In genomic region chr19:58326914-58327726, GRCh38 we compare ENCODE assay signal across 1 cellular context.
TF ChIP-seq lines count a peak whose summit lies in the region.

Gene ZSCAN22, plus strand, starts transcription at chr19:58326994. Its CDS starts 7,809 bp downstream, at chr19:58334803.

TF ChIP-seq in HepG2, 621 proteins besides CTCF, POLR2A, EP300 and RAD21 (continued from another document and continues in another):
- TF ChIP-seq FOXO1 (CRISPR knock-in tag; IDR thresholded peaks at IDR 0.05) (peak; percentile 23; the same call in 1 of the 2 replicates), ZXDC (CRISPR knock-in tag; IDR thresholded peaks at IDR 0.05) (peak; percentile 21; the same call in 1 of the 2 replicates), AGO2 (optimal IDR thresholded peaks at IDR 0.05; ENCODE audit: low read depth, low read length) (peak; percentile 74), ZFP36L1 (CRISPR knock-in tag; IDR thresholded peaks at IDR 0.05) (peak; percentile 91), ZMYM2 (CRISPR knock-in tag; IDR thresholded peaks at IDR 0.05) (peak; percentile 51; the same call in 1 of the 2 replicates), ZNF597 (CRISPR knock-in tag; IDR thresholded peaks at IDR 0.05) (0 out of 2 replicates have a peak, but pooled peaks have one; percentile 39), FOXK1 (CRISPR knock-in tag; IDR thresholded peaks at IDR 0.05; ENCODE audit: borderline replicate concordance, low read depth) (peak; percentile 80; the same call in 1 of the 2 replicates), ZNF790 (CRISPR knock-in tag; IDR thresholded peaks at IDR 0.05; ENCODE audit: borderline replicate concordance) (peak; percentile 48; the same call in 1 of the 2 replicates), THRA (CRISPR knock-in tag; IDR thresholded peaks at IDR 0.05; ENCODE audit: borderline replicate concordance) (peak; percentile 42; the same call in 1 of the 2 replicates), MYC (CRISPR knock-in tag; IDR thresholded peaks at IDR 0.05; ENCODE audit: borderline replicate concordance) (peak; percentile 92), ZNF543 (CRISPR knock-in tag; IDR thresholded peaks at IDR 0.05) (peak; percentile 95), ARNTL (CRISPR knock-in tag; IDR thresholded peaks at IDR 0.05) (peak; percentile 46; the same call in 1 of the 2 replicates), FOSL2 (CRISPR knock-in tag; IDR thresholded peaks at IDR 0.05) (peak; percentile 45; the same call in 1 of the 2 replicates), IRF9 (CRISPR knock-in tag; IDR thresholded peaks at IDR 0.05; ENCODE audit: borderline replicate concordance) (peak; percentile 52; the same call in 1 of the 2 replicates), SRSF9 (IDR thresholded peaks at IDR 0.05; ENCODE audit: borderline replicate concordance, insufficient read depth, low read depth, low read length, poor library complexity, severe bottlenecking) (no peak), THAP7 (CRISPR knock-in tag; IDR thresholded peaks at IDR 0.05) (peak; percentile 64), NKX3-1 (CRISPR knock-in tag; IDR thresholded peaks at IDR 0.05) (0 out of 2 replicates have a peak, but pooled peaks have one; percentile 65), ZGPAT (CRISPR knock-in tag; IDR thresholded peaks at IDR 0.05) (peak; percentile 86; the same call in 1 of the 2 replicates), ZNF614 (CRISPR knock-in tag; IDR thresholded peaks at IDR 0.05; ENCODE audit: borderline replicate concordance) (peak; percentile 76; the same call in 1 of the 2 replicates), RORA (CRISPR knock-in tag; IDR thresholded peaks at IDR 0.05) (no peak), SALL2 (CRISPR knock-in tag; IDR thresholded peaks at IDR 0.05) (peak; percentile 86; the same call in 1 of the 2 replicates), MIER3 (CRISPR knock-in tag; IDR thresholded peaks at IDR 0.05; ENCODE audit: borderline replicate concordance) (peak; percentile 52; the same call in 1 of the 2 replicates), ZNF33B (CRISPR knock-in tag; IDR thresholded peaks at IDR 0.05) (peak; percentile 86), ZNF619 (CRISPR knock-in tag; IDR thresholded peaks at IDR 0.05) (peak; percentile 89), ZSCAN30 (CRISPR knock-in tag; IDR thresholded peaks at IDR 0.05) (no peak), ZNF12 (CRISPR knock-in tag; IDR thresholded peaks at IDR 0.05) (peak; percentile 68; the same call in 1 of the 2 replicates), SMAD1 (CRISPR knock-in tag; IDR thresholded peaks at IDR 0.05; ENCODE audit: borderline replicate concordance, low read depth) (no peak), MAFF (IDR thresholded peaks at IDR 0.05; ENCODE audit: low read depth, low read length) (no peak), ATF6 (CRISPR knock-in tag; conservative IDR thresholded peaks at IDR 0.05) (no peak), AGO1 (IDR thresholded peaks at IDR 0.05; ENCODE audit: low read depth, low read length, poor library complexity, severe bottlenecking) (peak; percentile 59), ZNF574 (CRISPR knock-in tag; IDR thresholded peaks at IDR 0.05) (peak; percentile 97), ZNF839 (CRISPR knock-in tag; IDR thresholded peaks at IDR 0.05; ENCODE audit: borderline replicate concordance) (peak; percentile 7; the same call in 1 of the 2 replicates), MIXL1 (CRISPR knock-in tag; IDR thresholded peaks at IDR 0.05) (peak; percentile 40; the same call in 1 of the 2 replicates), ZNF234 (CRISPR knock-in tag; conservative IDR thresholded peaks at IDR 0.05) (no peak), ZNF513 (CRISPR knock-in tag; conservative IDR thresholded peaks at IDR 0.05) (0 out of 2 replicates have a peak, but pooled peaks have one; percentile 66), DRAP1 (CRISPR knock-in tag; IDR thresholded peaks at IDR 0.05) (peak; percentile 62), PRDM10 (CRISPR knock-in tag; IDR thresholded peaks at IDR 0.05; ENCODE audit: low read depth) (peak; percentile 22)
